In genomic region chr12:4379410-4379809, GRCh38 we compare ENCODE assay signal across 11 cellular contexts. TPM values are rescaled to one million over a fixed set of nuclear protein-coding genes. Genes with fewer than 3 reads are reported as not detected.
DNase-seq lines count a peak whose midpoint lies in the region; ATAC-seq lines count a peak whose summit lies in the region.
"Had no signal": no experiment of that assay in that cellular context is flagged by ENCODE, and none has a peak within 500 bp of the region (broad histone marks: within the 10 kb centered on the region; RNA-seq: fewer than 3 reads in every experiment).

TSS of gene FGF23 (minus strand) at chr12:4379712. CDS start at chr12:4379582, 130 bp downstream.

- ATAC-seq in esophagus mucosa (peak; percentile 53), GM19035 (IDR thresholded peaks at IDR 0.05; ENCODE audit: unreplicated experiment) (no peak)
- ATAC-seq: activated CD4-positive, alpha-beta T cell treated with anti-CD3 and anti-CD28 coated beads for 36 hours had no signal

- H3K4me3 ChIP-seq in H7 (ENCODE audit: insufficient read depth, low read depth, low read length): no peak within 1 kb of the TSS

- DNase-seq in H7: peak; percentile 85
- peak; percentile 37 for DNase-seq in NCI-H2107 treated with DMSO at 0.1 percent for 48 hours (lab: John Stamatoyannopoulos, UW; ENCODE audit: unreplicated experiment)
- DNase-seq in myocyte (ENCODE audit: low read depth): peak; percentile 50
- no peak for DNase-seq in SIG-M5 (lab: John Stamatoyannopoulos, UW)
- DNase-seq in GOT3 (lab: John Stamatoyannopoulos, UW): no peak
- DNase-seq: activated CD4-positive, alpha-beta T cell treated with anti-CD3 and anti-CD28 coated beads for 36 hours; activated naive CD4-positive, alpha-beta T cell treated with anti-CD3 and anti-CD28 coated beads, Interleukin-2, amount 50 U/mL, for 16 hours; GDM1; stimulated activated CD4-positive, alpha-beta T cell treated with anti-CD3 and anti-CD28 coated beads, Interleukin-15, amount 100 ng/mL, for 24 hours had no signal

- H3K36me3 ChIP-seq in H7 (replicated peaks; ENCODE audit: control insufficient read depth, insufficient read depth, low read length): no peaks in the 10 kb centered on the region

- H3K27me3 ChIP-seq in H7 (ENCODE audit: control insufficient read depth, insufficient read depth, low read length): no peaks in the 10 kb centered on the region

RNA-seq across cellular contexts. Expression of gene FGF23, which starts in this region (rescaled TPM):
- total RNA-seq in H7 (2014; rRNA removed; shearing (Covaris generic)): 0.17 and 0.37 TPM in 2 replicates
- total RNA-seq in esophagus mucosa: not detected
- not detected in 2 replicates for total RNA-seq in myocyte
- polyA plus RNA-seq in myocyte (2012): not detected
- total RNA-seq: activated CD4-positive, alpha-beta T cell treated with anti-CD3 and anti-CD28 coated beads for 36 hours had no signal

Comparison
In these comparisons a context has a peak if more than half of its experiments do, and no peak if none do; other contexts are left out.
1. Peak in DNase-seq in H7; RNA of the gene not detected or under 1 TPM.
2. Peak in ATAC-seq in esophagus mucosa; RNA of the gene not detected or under 1 TPM.
3. Peak in DNase-seq in myocyte; RNA of the gene not detected or under 1 TPM.